Comparison of ENCODE assay signal across 22 cellular contexts in the genomic region with DNA sequence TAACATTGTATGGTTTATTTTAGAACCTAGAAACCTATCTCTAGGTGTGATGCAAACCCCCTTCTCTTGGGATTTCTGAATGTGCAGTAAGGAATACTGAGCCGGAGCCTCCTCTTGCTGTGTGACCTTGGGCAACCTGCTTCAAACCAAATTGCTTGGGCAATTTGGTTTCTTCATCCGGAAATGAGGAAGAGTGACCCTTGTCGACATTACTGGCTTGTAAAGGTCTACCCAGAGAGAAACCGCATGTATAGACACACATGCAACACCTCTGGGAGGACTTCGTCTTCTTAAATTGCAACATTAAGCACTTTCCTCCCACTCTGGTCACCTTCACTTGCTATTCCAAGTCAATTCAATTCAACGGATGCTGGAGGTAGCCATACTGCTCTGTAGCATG.
"Had no signal": no experiment of that assay in that cellular context is flagged by ENCODE, and none has a peak within 500 bp of the region (broad histone marks: within the 10 kb centered on the region; RNA-seq: fewer than 3 reads in every experiment).

No MANE protein-coding gene starts in this region.

- H3K36me3 ChIP-seq: heart right ventricle, transverse colon, uterus had no signal

- H3K4me1 Mint-ChIP-seq: activated T-helper 17 cell treated with anti-CD3 and anti-CD28 coated beads, Interleukin-2, amount 50 U/mL, for 72 hours; memory B cell; stimulated activated naive B cell treated with anti-CD40 and anti-IgM and Interleukin-4, amounts not matched to agents 10 μg/mL and 1 μg/mL and 100 μg/mL, for 72 hours had no signal

- H3K4me3 Mint-ChIP-seq: activated T-cell treated with anti-CD3 and anti-CD28 coated beads, Interleukin-2, amount 50 U/mL, for 24 hours; activated T-helper 17 cell treated with anti-CD3 and anti-CD28 coated beads, Interleukin-2, amount 50 U/mL, for 72 hours; brain; dendritic cell treated with granulocyte-macrophage colony-stimulating factor and Interleukin-4, amounts not matched to agents 40 ng/mL and 50 ng/mL, for 4 days; memory B cell; nephron progenitor cell; stimulated activated naive B cell treated with anti-CD40 and anti-IgM and Interleukin-4, amounts not matched to agents 10 μg/mL and 1 μg/mL and 100 μg/mL, for 72 hours; WTC11 had no signal

- H3K27me3 Mint-ChIP-seq: activated T-cell treated with anti-CD3 and anti-CD28 coated beads, Interleukin-2, amount 50 U/mL, for 24 hours; activated T-helper 17 cell treated with anti-CD3 and anti-CD28 coated beads, Interleukin-2, amount 50 U/mL, for 72 hours; brain; dendritic cell treated with granulocyte-macrophage colony-stimulating factor and Interleukin-4, amounts not matched to agents 40 ng/mL and 50 ng/mL, for 4 days; stimulated activated naive B cell treated with anti-CD40 and anti-IgM and Interleukin-4, amounts not matched to agents 10 μg/mL and 1 μg/mL and 100 μg/mL, for 72 hours had no signal

- H3K9me3 ChIP-seq: heart right ventricle, transverse colon, uterus had no signal

- H3K27me3 ChIP-seq: heart right ventricle, transverse colon, uterus had no signal

- H3K27ac Mint-ChIP-seq: activated naive CD4-positive, alpha-beta T cell treated with anti-CD3 and anti-CD28 coated beads, Interleukin-2, amount 50 U/mL, for 72 hours; activated T-cell treated with anti-CD3 and anti-CD28 coated beads, Interleukin-2, amount 50 U/mL, for 24 hours; activated T-helper 17 cell treated with anti-CD3 and anti-CD28 coated beads, Interleukin-2, amount 50 U/mL, for 72 hours; dendritic cell treated with granulocyte-macrophage colony-stimulating factor and Interleukin-4, amounts not matched to agents 40 ng/mL and 50 ng/mL, for 4 days; memory B cell; nephron progenitor cell; stimulated activated naive B cell treated with anti-CD40 and anti-IgM and Interleukin-4, amounts not matched to agents 10 μg/mL and 1 μg/mL and 100 μg/mL, for 72 hours; WTC11 had no signal

- H3K4me1 ChIP-seq: uterus had no signal

- H3K4me3 ChIP-seq: heart right ventricle, transverse colon, uterus had no signal

- DNase-seq: activated CD8-positive, alpha-beta memory T cell treated with anti-CD3 and anti-CD28 coated beads for 24 hours; activated CD8-positive, alpha-beta memory T cell treated with anti-CD3 and anti-CD28 coated beads, Interleukin-2, amount 50 U/mL, for 4 hours; activated T-cell treated with anti-CD3 and anti-CD28 coated beads, Interleukin-2, amount 50 U/mL, for 24 hours; aorta; caudate nucleus; effector CD4-positive, alpha-beta T cell; erythroblast; foreskin fibroblast; heart right ventricle; left colon; nephron progenitor cell; stimulated activated CD4-positive, alpha-beta T cell treated with anti-CD3 and anti-CD28 coated beads, Interleukin-15, amount 100 ng/mL, for 24 hours; stimulated activated naive B cell treated with anti-CD40 and anti-IgM and Interleukin-4, amounts not matched to agents 10 μg/mL and 1 μg/mL and 100 μg/mL, for 72 hours; transverse colon; uterus had no signal

- H3K9me3 Mint-ChIP-seq: activated naive CD4-positive, alpha-beta T cell treated with anti-CD3 and anti-CD28 coated beads, Interleukin-2, amount 50 U/mL, for 72 hours; activated T-cell treated with anti-CD3 and anti-CD28 coated beads, Interleukin-2, amount 50 U/mL, for 24 hours; activated T-helper 17 cell treated with anti-CD3 and anti-CD28 coated beads, Interleukin-2, amount 50 U/mL, for 72 hours; dendritic cell treated with granulocyte-macrophage colony-stimulating factor and Interleukin-4, amounts not matched to agents 40 ng/mL and 50 ng/mL, for 4 days; memory B cell; nephron progenitor cell; stimulated activated naive B cell treated with anti-CD40 and anti-IgM and Interleukin-4, amounts not matched to agents 10 μg/mL and 1 μg/mL and 100 μg/mL, for 72 hours; WTC11 had no signal

- H3K36me3 Mint-ChIP-seq: activated naive CD4-positive, alpha-beta T cell treated with anti-CD3 and anti-CD28 coated beads, Interleukin-2, amount 50 U/mL, for 72 hours; brain; memory B cell; stimulated activated naive B cell treated with anti-CD40 and anti-IgM and Interleukin-4, amounts not matched to agents 10 μg/mL and 1 μg/mL and 100 μg/mL, for 72 hours; WTC11 had no signal

- H3K27ac ChIP-seq: transverse colon, uterus had no signal

- ATAC-seq: activated naive CD4-positive, alpha-beta T cell treated with anti-CD3 and anti-CD28 coated beads, Interleukin-2, amount 50 U/mL, for 72 hours; activated T-helper 17 cell treated with anti-CD3 and anti-CD28 coated beads, Interleukin-2, amount 50 U/mL, for 72 hours; heart right ventricle; sciatic nerve; stimulated activated naive B cell treated with anti-CD40 and anti-IgM and Interleukin-4, amounts not matched to agents 10 μg/mL and 1 μg/mL and 100 μg/mL, for 72 hours; WTC11 had no signal
